In genomic region chr21:27126140-27126539, GRCh38 we compare ENCODE assay signal across 28 cellular contexts.
"Had no signal": no experiment of that assay in that cellular context is flagged by ENCODE, and none has a peak within 500 bp of the region (broad histone marks: within the 10 kb centered on the region; RNA-seq: fewer than 3 reads in every experiment).

No MANE protein-coding gene starts in this region.

- H3K4me1 Mint-ChIP-seq: stimulated activated effector memory CD8-positive, alpha-beta T cell treated with anti-CD3 and anti-CD28 coated beads, Interleukin-12 subunit alpha, Interleukin-12 subunit beta, amount 100 ng/mL, for 72 hours; stimulated activated memory B cell treated with anti-CD40 and anti-IgM and Interleukin-4, amounts not matched to agents 10 μg/mL and 1 μg/mL and 100 μg/mL, for 72 hours; stimulated activated naive B cell treated with anti-CD40 and anti-IgM and Interleukin-4, amounts not matched to agents 10 μg/mL and 1 μg/mL and 100 μg/mL, for 72 hours; stimulated activated naive CD8-positive, alpha-beta T cell treated with anti-CD3 and anti-CD28 coated beads, Interleukin-15, amount 100 ng/mL, for 72 hours had no signal

- DNase-seq: stimulated activated CD4-positive, alpha-beta T cell treated with anti-CD3 and anti-CD28 coated beads, Interleukin-2, amount 100 ng/mL, for 48 hours; stimulated activated CD4-positive, alpha-beta T cell treated with anti-CD3 and anti-CD28 coated beads, Interleukin-4, amount 100 ng/mL, for 1 hour; stimulated activated CD4-positive, alpha-beta T cell treated with anti-CD3 and anti-CD28 coated beads, Interleukin-4, amount 100 ng/mL, for 24 hours; stimulated activated CD4-positive, alpha-beta T cell treated with anti-CD3 and anti-CD28 coated beads, Interleukin-4, amount 100 ng/mL, for 4 hours; stimulated activated CD8-positive, alpha-beta memory T cell treated with anti-CD3 and anti-CD28 coated beads, Interleukin-4, amount 100 ng/mL, for 48 hours; stimulated activated naive B cell treated with anti-CD40 and anti-IgM and Interleukin-4, amounts not matched to agents 10 μg/mL and 1 μg/mL and 100 μg/mL, for 72 hours; stimulated activated naive CD4-positive, alpha-beta T cell; stimulated activated naive CD4-positive, alpha-beta T cell treated with Interleukin-2 at 50 U/mL for 16 hours; stimulated activated naive CD8-positive, alpha-beta T cell treated with anti-CD3 and anti-CD28 coated beads, Interleukin-15, amount 100 ng/mL, for 72 hours; stimulated activated naive CD8-positive, alpha-beta T cell treated with anti-CD3 and anti-CD28 coated beads, Interleukin-15, Interleukin-2, amounts not matched to agents 100 U/mL and 50 U/mL, for 24 hours; stomach; substantia nigra; testis; thyroid gland; tibial artery; transverse colon; trophoblast cell; upper lobe of left lung; upper lobe of right lung; uterus had no signal

- H3K4me1 ChIP-seq: stomach, testis, tibial artery, tibial nerve, transverse colon, upper lobe of left lung, upper lobe of right lung, uterus, vagina had no signal

- H3K36me3 ChIP-seq: stomach, suprapubic skin, thoracic aorta, thyroid gland, tibial artery, tibial nerve, transverse colon, upper lobe of left lung, upper lobe of right lung, vagina had no signal

- H3K9me3 ChIP-seq: stomach, suprapubic skin, testis, thoracic aorta, thyroid gland, tibial artery, tibial nerve, transverse colon, upper lobe of left lung, upper lobe of right lung, uterus, vagina had no signal

- H3K27ac Mint-ChIP-seq: stimulated activated effector memory CD8-positive, alpha-beta T cell treated with anti-CD3 and anti-CD28 coated beads, Interleukin-12 subunit alpha, Interleukin-12 subunit beta, amount 100 ng/mL, for 72 hours; stimulated activated memory B cell treated with anti-CD40 and anti-IgM and Interleukin-4, amounts not matched to agents 10 μg/mL and 1 μg/mL and 100 μg/mL, for 72 hours; stimulated activated naive B cell treated with anti-CD40 and anti-IgM and Interleukin-4, amounts not matched to agents 10 μg/mL and 1 μg/mL and 100 μg/mL, for 72 hours; stimulated activated naive CD8-positive, alpha-beta T cell treated with anti-CD3 and anti-CD28 coated beads, Interleukin-15, amount 100 ng/mL, for 72 hours; stimulated activated naive CD8-positive, alpha-beta T cell treated with anti-CD3 and anti-CD28 coated beads, Interleukin-15, Interleukin-2, amounts not matched to agents 100 ng/mL and 50 ng/mL, for 24 hours; type B pancreatic cell had no signal

- H3K27me3 Mint-ChIP-seq: stimulated activated memory B cell treated with anti-CD40 and anti-IgM and Interleukin-4, amounts not matched to agents 10 μg/mL and 1 μg/mL and 100 μg/mL, for 72 hours; stimulated activated naive B cell treated with anti-CD40 and anti-IgM and Interleukin-4, amounts not matched to agents 10 μg/mL and 1 μg/mL and 100 μg/mL, for 72 hours; stimulated activated naive CD8-positive, alpha-beta T cell treated with anti-CD3 and anti-CD28 coated beads, Interleukin-15, amount 100 ng/mL, for 72 hours; stimulated activated naive CD8-positive, alpha-beta T cell treated with anti-CD3 and anti-CD28 coated beads, Interleukin-15, Interleukin-2, amounts not matched to agents 100 ng/mL and 50 ng/mL, for 24 hours; type B pancreatic cell had no signal

- H3K4me3 Mint-ChIP-seq: stimulated activated effector memory CD8-positive, alpha-beta T cell treated with anti-CD3 and anti-CD28 coated beads, Interleukin-12 subunit alpha, Interleukin-12 subunit beta, amount 100 ng/mL, for 72 hours; stimulated activated memory B cell treated with anti-CD40 and anti-IgM and Interleukin-4, amounts not matched to agents 10 μg/mL and 1 μg/mL and 100 μg/mL, for 72 hours; stimulated activated naive B cell treated with anti-CD40 and anti-IgM and Interleukin-4, amounts not matched to agents 10 μg/mL and 1 μg/mL and 100 μg/mL, for 72 hours; stimulated activated naive CD8-positive, alpha-beta T cell treated with anti-CD3 and anti-CD28 coated beads, Interleukin-15, amount 100 ng/mL, for 72 hours; stimulated activated naive CD8-positive, alpha-beta T cell treated with anti-CD3 and anti-CD28 coated beads, Interleukin-15, Interleukin-2, amounts not matched to agents 100 ng/mL and 50 ng/mL, for 24 hours; type B pancreatic cell had no signal

- H3K36me3 Mint-ChIP-seq: stimulated activated effector memory CD8-positive, alpha-beta T cell treated with anti-CD3 and anti-CD28 coated beads, Interleukin-12 subunit alpha, Interleukin-12 subunit beta, amount 100 ng/mL, for 72 hours; stimulated activated memory B cell treated with anti-CD40 and anti-IgM and Interleukin-4, amounts not matched to agents 10 μg/mL and 1 μg/mL and 100 μg/mL, for 72 hours; stimulated activated naive B cell treated with anti-CD40 and anti-IgM and Interleukin-4, amounts not matched to agents 10 μg/mL and 1 μg/mL and 100 μg/mL, for 72 hours; type B pancreatic cell had no signal

- H3K4me3 ChIP-seq: stomach, suprapubic skin, testis, thoracic aorta, thyroid gland, tibial artery, tibial nerve, transverse colon, upper lobe of left lung, upper lobe of right lung, uterus, vagina had no signal

- H3K9me3 Mint-ChIP-seq: stimulated activated effector memory CD8-positive, alpha-beta T cell treated with anti-CD3 and anti-CD28 coated beads, Interleukin-12 subunit alpha, Interleukin-12 subunit beta, amount 100 ng/mL, for 72 hours had no signal

- ATAC-seq: stimulated activated effector memory CD8-positive, alpha-beta T cell treated with anti-CD3 and anti-CD28 coated beads, Interleukin-12 subunit alpha, Interleukin-12 subunit beta, amount 100 ng/mL, for 72 hours; stimulated activated memory B cell treated with anti-CD40 and anti-IgM and Interleukin-4, amounts not matched to agents 10 μg/mL and 1 μg/mL and 100 μg/mL, for 72 hours; stimulated activated naive B cell treated with anti-CD40 and anti-IgM and Interleukin-4, amounts not matched to agents 10 μg/mL and 1 μg/mL and 100 μg/mL, for 72 hours; stimulated activated naive CD8-positive, alpha-beta T cell treated with anti-CD3 and anti-CD28 coated beads, Interleukin-15, amount 100 ng/mL, for 72 hours; stimulated activated naive CD8-positive, alpha-beta T cell treated with anti-CD3 and anti-CD28 coated beads, Interleukin-15, Interleukin-2, amounts not matched to agents 100 U/mL and 50 U/mL, for 24 hours; upper lobe of right lung had no signal

- H3K27me3 ChIP-seq: stomach, suprapubic skin, testis, thyroid gland, tibial artery, tibial nerve, transverse colon, upper lobe of left lung, upper lobe of right lung, uterus, vagina had no signal

- H3K27ac ChIP-seq: stomach, suprapubic skin, testis, thoracic aorta, thyroid gland, tibial artery, tibial nerve, transverse colon, upper lobe of left lung, upper lobe of right lung, uterus, vagina had no signal
